In genomic region chr1:8382051-8382505, GRCh38 we compare ENCODE assay signal across 10 cellular contexts.
DNase-seq lines count a peak whose midpoint lies in the region; ATAC-seq and TF ChIP-seq lines count a peak whose summit lies in the region.
"Had no signal": no experiment of that assay in that cellular context is flagged by ENCODE, and none has a peak within 500 bp of the region (broad histone marks: within the 10 kb centered on the region; RNA-seq: fewer than 3 reads in every experiment).

No MANE protein-coding gene starts in this region.

- peaks cover 3% of the 10 kb centered on the region for H3K36me3 ChIP-seq in A673 (ENCODE audit: insufficient read depth, low read length, poor library complexity, severe bottlenecking)
- no peaks in the 10 kb centered on the region for H3K36me3 ChIP-seq in KOPT-K1 (ENCODE audit: insufficient read depth, low read length)
- H3K36me3 ChIP-seq in esophagus muscularis mucosa, result peaks cover 0 to 18% (median 3%) of the 10 kb centered on the region in 4 donors
- peaks cover 0 to 8% of the 10 kb centered on the region in 2 donors for H3K36me3 ChIP-seq in muscle layer of duodenum (ENCODE audit: control insufficient read depth in 1 of 2, insufficient read depth in 2 of 2, low read length in 2 of 2)
- H3K36me3 ChIP-seq in upper lobe of left lung, result peaks cover 0 to 4% (median 2%) of the 10 kb centered on the region in 4 donors

- TF ChIP-seq EP300 in esophagus muscularis mucosa (IDR thresholded peaks at IDR 0.05) (no peak), upper lobe of left lung (IDR thresholded peaks at IDR 0.05) (no peak)

- intact Hi-C loops in A673 (cut with micrococcal nuclease; ENCODE audit: unreplicated experiment), result no loop called here
- intact Hi-C loops in esophagus muscularis mucosa (cut with DNase I), result no loop called here

- TF ChIP-seq CTCF in A673 (conservative IDR thresholded peaks at IDR 0.05; ENCODE audit: low read depth, low read length) (no peak), esophagus muscularis mucosa (IDR thresholded peaks at IDR 0.05) (no peak), upper lobe of left lung (IDR thresholded peaks at IDR 0.05) (no peak)

- CTCF ChIA-PET in A673 (lab: Charles Lee), result no interaction called here

- peak overlapping the region; percentile 28 for H3K27ac ChIP-seq in A673 (ENCODE audit: low read depth, low read length, poor library complexity, severe bottlenecking)
- peak overlapping the region; percentile 46 for H3K27ac ChIP-seq in KOPT-K1 (ENCODE audit: low read depth, low read length, poor library complexity, severe bottlenecking)
- H3K27ac ChIP-seq in esophagus muscularis mucosa (replicated peaks in 1 of 4), result peak overlapping the region; percentile 91 to 95 (median 93)
- H3K27ac ChIP-seq in muscle layer of duodenum (ENCODE audit: low read length), result peak overlapping the region; percentile 6
- peak overlapping the region in 2 of 4 donors; percentile 52 to 67 for H3K27ac ChIP-seq in upper lobe of left lung

- H3K9me3 ChIP-seq in A673 (ENCODE audit: low read depth, low read length, poor library complexity, severe bottlenecking) (no peaks in the 10 kb centered on the region), KOPT-K1 (ENCODE audit: insufficient read depth, low read length, poor library complexity, severe bottlenecking) (no peaks in the 10 kb centered on the region), esophagus muscularis mucosa (no peaks in the 10 kb centered on the region), muscle layer of duodenum (ENCODE audit: control insufficient read depth in 1 of 2, low read length in 2 of 2) (no peaks in the 10 kb centered on the region), upper lobe of left lung (no peaks in the 10 kb centered on the region)

- no TSS peak for BruUV-seq in A673 (replicated peaks; lab: Mats Ljungman, UMichigan)

- no peak overlapping the region for H3K4me3 ChIP-seq in A673 (ENCODE audit: low read depth, low read length, poor library complexity, severe bottlenecking)
- no peak overlapping the region for H3K4me3 ChIP-seq in esophagus muscularis mucosa
- H3K4me3 ChIP-seq in muscle layer of duodenum (ENCODE audit: low read depth in 1 of 2, low read length in 2 of 2), result no peak overlapping the region
- H3K4me3 ChIP-seq in upper lobe of left lung, result no peak overlapping the region

- POLR2A ChIA-PET in A673 (lab: Charles Lee; ENCODE audit: low non-redundant PET), result no interaction called here

- TF ChIP-seq POLR2A in esophagus muscularis mucosa (IDR thresholded peaks at IDR 0.05; ENCODE audit: low read depth) (no peak), upper lobe of left lung (IDR thresholded peaks at IDR 0.05) (no peak)

- WGBS in esophagus muscularis mucosa, result 95% methylated on average over 8 of the region's 9 CpGs
- WGBS in upper lobe of left lung, 2 donors, result 85 to 87% methylated on average over 9 of the region's 9 CpGs

- H3K4me1 ChIP-seq in A673 (ENCODE audit: insufficient read depth, low read length, poor library complexity, severe bottlenecking) (peaks cover 66% of the 10 kb centered on the region), esophagus muscularis mucosa (peaks cover 95 to 100% (median 97%) of the 10 kb centered on the region in 4 donors), muscle layer of duodenum (ENCODE audit: control insufficient read depth in 1 of 2, insufficient read depth in 2 of 2, low read length in 2 of 2) (peaks cover 25 to 77% of the 10 kb centered on the region in 2 donors), upper lobe of left lung (peaks cover 67 to 94% (median 73%) of the 10 kb centered on the region in 4 donors)

- ATAC-seq in HG02981 (IDR thresholded peaks at IDR 0.05; ENCODE audit: unreplicated experiment), result no peak
- no peak for ATAC-seq in upper lobe of left lung (ENCODE audit: low FRiP score in 2 of 2)

- DNase-seq in A673 (ENCODE audit: low spot score) (peak; percentile 47), esophagus muscularis mucosa (ENCODE audit: extremely low spot score) (no peak), EL (no peak), NCI-H1092 treated with DMSO at 0.1 percent for 48 hours (lab: John Stamatoyannopoulos, UW) (no peak), upper lobe of left lung (no peak)
- DNase-seq: activated CD4-positive, alpha-beta T cell treated with anti-CD3 and anti-CD28 coated beads, Interleukin-2, amount 50 U/mL, for 48 hours; DMS153 had no signal

- no peaks in the 10 kb centered on the region for H3K27me3 ChIP-seq in A673 (replicated peaks; ENCODE audit: insufficient read depth, low read depth, low read length, poor library complexity)
- no peaks in the 10 kb centered on the region for H3K27me3 ChIP-seq in esophagus muscularis mucosa
- no peaks in the 10 kb centered on the region for H3K27me3 ChIP-seq in muscle layer of duodenum (ENCODE audit: low read depth, low read length)
- no peaks in the 10 kb centered on the region for H3K27me3 ChIP-seq in upper lobe of left lung
